ENCODE assay signal across 20 cellular contexts in genomic region chr13:57992416-57992815, GRCh38.
"Had no signal": no experiment of that assay in that cellular context is flagged by ENCODE, and none has a peak within 500 bp of the region (broad histone marks: within the 10 kb centered on the region; RNA-seq: fewer than 3 reads in every experiment).

No MANE protein-coding gene starts in this region.

- H3K27me3 ChIP-seq: MG63 had no signal

- H3K9me3 ChIP-seq: MG63 had no signal

- H3K4me3 ChIP-seq: MG63 had no signal

- H3K36me3 ChIP-seq: MG63 had no signal

- DNase-seq: KBM-7, MG63, NCI-H1092, NCI-H1105 treated with DMSO at 0.1 percent for 48 hours, NCI-H1417 treated with DMSO at 0.1 percent for 48 hours, NCI-H146, NCI-H1694 treated with DMSO at 0.1 percent for 48 hours, NCI-H1930, NCI-H2081, NCI-H2107, NCI-H2227 treated with DMSO at 0.1 percent for 48 hours, NCI-H446, NCI-H510A, NCI-H524 treated with DMSO at 0.1 percent for 48 hours, NCI-H69, NCI-H774, SHP77 had no signal

- FAIRE-seq: RCC 7860 had no signal

- H3K27ac ChIP-seq: HL-60, RWPE1 had no signal
